Comparison of ENCODE assay signal across 12 cellular contexts in genomic region chr15:60003243-60004018, GRCh38. TPM values are rescaled to one million over a fixed set of nuclear protein-coding genes. Genes with fewer than 3 reads are reported as not detected.
A peak's percentile ranks its signal among the peaks of the same experiment; 100 is the strongest.
DNase-seq lines count a peak whose midpoint lies in the region; ATAC-seq and TF ChIP-seq lines count a peak whose summit lies in the region.
"Had no signal": no experiment of that assay in that cellular context is flagged by ENCODE, and none has a peak within 500 bp of the region (broad histone marks: within the 10 kb centered on the region; RNA-seq: fewer than 3 reads in every experiment).

No MANE protein-coding gene starts in this region.

- CTCF ChIA-PET in CD8-positive, alpha-beta T cell (lab: Charles Lee) = interaction anchor here (0.7 to 1.5 kb wide), 4 partner anchors 9 to 278 kb away, joined by 3 read pairs; no protein-coding TSS in a partner anchor

- intact Hi-C loops in CD8-positive, alpha-beta T cell (cut with DNase I, micrococcal nuclease) = loop anchor here (2.0 to 10.0 kb wide), 3 partner anchors 23 to 319 kb away; partner anchors contain the start of gene BNIP2 (in 1 of the 2)
- intact Hi-C loops in natural killer cell (cut with micrococcal nuclease) (no loop called here), mucosa of descending colon (cut with DNase I, micrococcal nuclease) (no loop called here)

- peaks cover 24% of the 10 kb centered on the region for H3K79me2 ChIP-seq in GM23338 (replicated peaks; ENCODE audit: insufficient read depth)

- peaks cover 22% of the 10 kb centered on the region for H3F3A ChIP-seq in GM23338 (replicated peaks; ENCODE audit: low read depth)

- no peaks in the 10 kb centered on the region for H3K9me3 ChIP-seq in CD8-positive, alpha-beta T cell (ENCODE audit: low read length)
- H3K9me3 ChIP-seq in mucosa of descending colon = no peaks in the 10 kb centered on the region
- H3K9me3 ChIP-seq: heart left ventricle had no signal

- no peak overlapping the region for H3K27ac ChIP-seq in CD8-positive, alpha-beta T cell (ENCODE audit: low read depth, low read length)
- no peak overlapping the region for H3K27ac ChIP-seq in GM23338 (ENCODE audit: low read depth)
- H3K27ac ChIP-seq: heart left ventricle had no signal

- no peaks in the 10 kb centered on the region for H3K9me2 ChIP-seq in GM23338 (ENCODE audit: insufficient read depth)

- peak overlapping the region; percentile 48 for H3K4me3 ChIP-seq in CD8-positive, alpha-beta T cell (ENCODE audit: low read depth, low read length)
- H3K4me3 ChIP-seq in GM23338 (peak overlapping the region; percentile 82), mucosa of descending colon (no peak overlapping the region)

- no peak for DNase-seq in CD8-positive, alpha-beta T cell
- DNase-seq in GM23338 (ENCODE audit: low spot score) = no peak
- DNase-seq in activated naive CD8-positive, alpha-beta T cell treated with anti-CD3 and anti-CD28 coated beads for 36 hours = peak; percentile 27
- no peak for DNase-seq in natural killer cell
- no peak for DNase-seq in A172 (ENCODE audit: low spot score)
- DNase-seq in UCSD-AML1 (lab: John Stamatoyannopoulos, UW; ENCODE audit: unreplicated experiment) = no peak
- DNase-seq in kidney glomerular epithelial cell (lab: John Stamatoyannopoulos, UW) = no peak
- no peak for DNase-seq in mucosa of descending colon
- DNase-seq: heart left ventricle; stimulated activated CD4-positive, alpha-beta T cell treated with anti-CD3 and anti-CD28 coated beads, Interleukin-4, amount 100 ng/mL, for 4 hours had no signal

- H3K27ac Mint-ChIP-seq in CD8-positive, alpha-beta T cell = no peak overlapping the region
- H3K27ac Mint-ChIP-seq in GM23338 = no peak overlapping the region
- no peak overlapping the region for H3K27ac Mint-ChIP-seq in activated naive CD8-positive, alpha-beta T cell treated with anti-CD3 and anti-CD28 coated beads for 36 hours
- peak overlapping the region in 1 of 2 donors; percentile 7 for H3K27ac Mint-ChIP-seq in natural killer cell

- ATAC-seq in CD8-positive, alpha-beta T cell = peak; percentile 15
- ATAC-seq in GM23338 = no peak
- no peak for ATAC-seq in natural killer cell
- ATAC-seq in mucosa of descending colon = no peak
- ATAC-seq: heart left ventricle had no signal

- peaks cover 13% of the 10 kb centered on the region for H3K9me3 Mint-ChIP-seq in CD8-positive, alpha-beta T cell
- no peaks in the 10 kb centered on the region for H3K9me3 Mint-ChIP-seq in GM23338
- peaks cover 9% of the 10 kb centered on the region for H3K9me3 Mint-ChIP-seq in activated naive CD8-positive, alpha-beta T cell treated with anti-CD3 and anti-CD28 coated beads for 36 hours
- H3K9me3 Mint-ChIP-seq in natural killer cell = no peaks in the 10 kb centered on the region

- H3K27me3 Mint-ChIP-seq in CD8-positive, alpha-beta T cell (ENCODE audit: low read depth) = peaks cover 90% of the 10 kb centered on the region
- H3K27me3 Mint-ChIP-seq in GM23338 (ENCODE audit: insufficient read depth, low read depth, poor library complexity) (peaks cover 73% of the 10 kb centered on the region), natural killer cell (ENCODE audit: low read depth in 2 of 2) (peaks cover 79 to 85% of the 10 kb centered on the region in 2 donors)
- H3K27me3 Mint-ChIP-seq in activated naive CD8-positive, alpha-beta T cell treated with anti-CD3 and anti-CD28 coated beads for 36 hours = peaks cover 99% of the 10 kb centered on the region

- H3K4me1 Mint-ChIP-seq in CD8-positive, alpha-beta T cell (ENCODE audit: low read depth) = peaks cover 37% of the 10 kb centered on the region
- peaks cover 62% of the 10 kb centered on the region for H3K4me1 Mint-ChIP-seq in GM23338
- H3K4me1 Mint-ChIP-seq in activated naive CD8-positive, alpha-beta T cell treated with anti-CD3 and anti-CD28 coated beads for 36 hours = peaks cover 45% of the 10 kb centered on the region
- H3K4me1 Mint-ChIP-seq in natural killer cell = peaks cover 24 to 43% of the 10 kb centered on the region in 2 donors

- peaks cover 36% of the 10 kb centered on the region for H3K4me1 ChIP-seq in CD8-positive, alpha-beta T cell (ENCODE audit: insufficient read depth, low read length)
- H3K4me1 ChIP-seq in GM23338 (ENCODE audit: insufficient read depth) (peaks cover 48% of the 10 kb centered on the region), mucosa of descending colon (ENCODE audit: low read depth) (peaks cover 22% of the 10 kb centered on the region)

- peak overlapping the region; percentile 44; the same call in 1 of the 2 replicates for H2AFZ ChIP-seq in GM23338

- no peaks in the 10 kb centered on the region for H3K36me3 ChIP-seq in CD8-positive, alpha-beta T cell (ENCODE audit: insufficient read depth, low read length)
- H3K36me3 ChIP-seq in GM23338 (ENCODE audit: insufficient read depth) = no peaks in the 10 kb centered on the region
- no peaks in the 10 kb centered on the region for H3K36me3 ChIP-seq in mucosa of descending colon (ENCODE audit: low read depth)
- H3K36me3 ChIP-seq: heart left ventricle had no signal

- H3K4me3 Mint-ChIP-seq in CD8-positive, alpha-beta T cell = peak overlapping the region; percentile 54
- H3K4me3 Mint-ChIP-seq in GM23338 = peak overlapping the region; percentile 79
- peak overlapping the region; percentile 79 for H3K4me3 Mint-ChIP-seq in activated naive CD8-positive, alpha-beta T cell treated with anti-CD3 and anti-CD28 coated beads for 36 hours
- H3K4me3 Mint-ChIP-seq in natural killer cell = peak overlapping the region; percentile 77

- H3K36me3 Mint-ChIP-seq in CD8-positive, alpha-beta T cell = no peaks in the 10 kb centered on the region
- H3K36me3 Mint-ChIP-seq in GM23338 (ENCODE audit: low read depth) (no peaks in the 10 kb centered on the region; the same call in 1 of the 3 replicates), natural killer cell (no peaks in the 10 kb centered on the region)
- H3K36me3 Mint-ChIP-seq in activated naive CD8-positive, alpha-beta T cell treated with anti-CD3 and anti-CD28 coated beads for 36 hours = peaks cover 5% of the 10 kb centered on the region

- peaks cover 83% of the 10 kb centered on the region for H3K27me3 ChIP-seq in CD8-positive, alpha-beta T cell (ENCODE audit: insufficient read depth, low read length)
- peaks cover 76% of the 10 kb centered on the region for H3K27me3 ChIP-seq in GM23338 (ENCODE audit: insufficient read depth)

- peak overlapping the region; percentile 94 for H3K4me2 ChIP-seq in GM23338

- POLR2A ChIA-PET in CD8-positive, alpha-beta T cell (lab: Charles Lee) = interaction anchor here (1.0 to 1.3 kb wide), 3 partner anchors 8 to 252 kb away, joined by 3 to 6 read pairs (median 4); no protein-coding TSS in a partner anchor

- TF ChIP-seq CTCF in CD8-positive, alpha-beta T cell (IDR thresholded peaks at IDR 0.05) = no peak
- no peak; a peak in 1 of 4 replicates for TF ChIP-seq CTCF in GM23338 (conservative IDR thresholded peaks at IDR 0.05; ENCODE audit: low read depth in 2 of 2)
- TF ChIP-seq CTCF in natural killer cell (IDR thresholded peaks at IDR 0.05) = no peak
- no peak for TF ChIP-seq CTCF in mucosa of descending colon (IDR thresholded peaks at IDR 0.05)

- 0 out of 2 replicates have a peak, but pooled peaks cover 2% of the 10 kb centered on the region for H4K20me1 ChIP-seq in GM23338 (replicated peaks; ENCODE audit: insufficient read depth)

TF ChIP-seq in GM23338, 12 proteins besides CTCF, POLR2A, EP300 and RAD21:
- TF ChIP-seq STAT1 (IDR thresholded peaks at IDR 0.05; ENCODE audit: unreplicated experiment) (no peak), EZH2 (IDR thresholded peaks at IDR 0.05; ENCODE audit: low read depth, unreplicated experiment) (peak; percentile 60)

RNA-seq across cellular contexts. Expression of gene FOXB1, which starts 0.7 kb away (rescaled TPM):
- not detected for total RNA-seq in CD8-positive, alpha-beta T cell
- 3.1 and 4.7 TPM in 2 replicates for total RNA-seq in GM23338 (2014; rRNA removed; shearing (Covaris generic))
- polyA plus RNA-seq in GM23338 (2016; fragmentation: Nextera tagmentation; extraction: Ambion mirVana) = 5.4 and 6.7 TPM in 2 replicates
- total RNA-seq in activated naive CD8-positive, alpha-beta T cell treated with anti-CD3 and anti-CD28 coated beads for 36 hours = under 1 TPM; 0.14 to 0.29 TPM
- total RNA-seq in natural killer cell (not detected), mucosa of descending colon (not detected)
- total RNA-seq in A172 (2014; rRNA removed; shearing (Covaris generic)) = not detected in 2 replicates
- total RNA-seq: heart left ventricle, LHCN-M2, myocyte had no signal
- polyA plus RNA-seq: heart left ventricle had no signal

Comparison
In these comparisons a context has a peak if more than half of its experiments do, and no peak if none do; other contexts are left out.
1. intact Hi-C loops: an anchor here in CD8-positive, alpha-beta T cell (2.0 to 10.0 kb wide); none called in natural killer cell and mucosa of descending colon.